Comparison of ENCODE assay signal across 7 cellular contexts in the genomic region with DNA sequence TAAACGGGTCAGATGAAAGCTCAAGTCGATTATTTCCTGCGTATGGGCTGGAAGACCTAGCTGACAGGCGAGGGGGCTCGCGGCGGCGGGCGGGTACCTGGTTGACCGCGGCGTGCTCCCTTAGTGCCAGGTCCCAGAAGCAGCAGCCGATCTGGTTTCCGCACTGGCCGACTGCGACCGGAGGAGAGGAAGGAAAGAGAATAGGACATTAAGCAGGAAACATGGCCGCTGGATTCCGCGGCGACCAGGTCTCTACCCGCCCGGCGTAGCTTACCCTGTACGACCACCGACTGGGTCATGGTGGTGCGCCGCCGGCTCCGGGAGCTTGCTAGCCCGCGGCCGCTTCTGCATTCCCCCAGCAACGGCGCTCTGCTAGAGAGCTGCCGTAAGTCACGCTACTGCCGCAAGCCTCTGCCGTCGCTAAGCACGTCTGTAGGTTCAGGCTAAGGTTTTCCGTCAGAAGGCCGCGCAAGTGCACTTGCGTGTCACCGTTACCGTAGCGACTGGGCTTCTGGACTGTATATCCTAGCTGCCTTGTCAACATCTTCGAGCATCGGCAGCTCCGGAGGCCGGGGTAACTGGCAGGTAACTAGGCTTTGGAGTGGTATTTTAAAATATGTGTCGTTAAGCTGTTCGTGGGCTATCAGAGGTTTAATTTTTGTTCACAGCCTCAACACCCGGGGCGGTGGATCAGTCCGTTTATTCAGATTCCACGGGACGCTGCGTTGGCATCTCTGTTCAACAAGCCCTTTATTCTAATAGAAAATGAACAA.
DNase-seq lines count a peak whose midpoint lies in the region; ATAC-seq and TF ChIP-seq lines count a peak whose summit lies in the region.

FAM229B (plus strand) TSS at position 456 of the 773 bp plus-strand sequence. CDS start 11,693 bp downstream, outside the sequence.
A gene with protein sequence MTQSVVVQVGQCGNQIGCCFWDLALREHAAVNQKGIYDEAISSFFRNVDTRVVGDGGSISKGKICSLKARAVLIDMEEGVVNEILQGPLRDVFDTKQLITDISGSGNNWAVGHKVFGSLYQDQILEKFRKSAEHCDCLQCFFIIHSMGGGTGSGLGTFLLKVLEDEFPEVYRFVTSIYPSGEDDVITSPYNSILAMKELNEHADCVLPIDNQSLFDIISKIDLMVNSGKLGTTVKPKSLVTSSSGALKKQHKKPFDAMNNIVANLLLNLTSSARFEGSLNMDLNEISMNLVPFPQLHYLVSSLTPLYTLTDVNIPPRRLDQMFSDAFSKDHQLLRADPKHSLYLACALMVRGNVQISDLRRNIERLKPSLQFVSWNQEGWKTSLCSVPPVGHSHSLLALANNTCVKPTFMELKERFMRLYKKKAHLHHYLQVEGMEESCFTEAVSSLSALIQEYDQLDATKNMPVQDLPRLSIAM (minus strand): TSS at position 347 of the 773 bp plus-strand sequence. CDS start 48 bp downstream, at position 299.

- peak; percentile 86 for DNase-seq in NCI-H187 treated with DMSO at 0.1 percent for 48 hours (lab: John Stamatoyannopoulos, UW)
- DNase-seq in T-helper 22 cell (ENCODE audit: low read depth) = peak; percentile 83
- peak; percentile 98 for DNase-seq in astrocyte of the hippocampus (ENCODE audit: low read depth, low spot score)
- peak; percentile 26 to 97 (median 89) for DNase-seq in hypothalamus (lab: John Stamatoyannopoulos, UW)
- DNase-seq in retinal pigment epithelial cell (ENCODE audit: low read depth) = peak; percentile 96

- ATAC-seq in GM18502 (IDR thresholded peaks at IDR 0.05; ENCODE audit: poor library complexity, unreplicated experiment) (peak; percentile 98), HG02943 (IDR thresholded peaks at IDR 0.05; ENCODE audit: low read depth, unreplicated experiment) (peak; percentile 98)

- TF ChIP-seq CTCF in retinal pigment epithelial cell (conservative IDR thresholded peaks at IDR 0.05; ENCODE audit: low read depth, low read length) = no peak

- H3K4me3 ChIP-seq in retinal pigment epithelial cell (ENCODE audit: low read length) = peak within 1 kb of the TSS; percentile 92

Comparison
In these comparisons a context has a peak if more than half of its experiments do, and no peak if none do; other contexts are left out.
1. Peak in every context shown above with its lines: DNase-seq, ATAC-seq and H3K4me3 ChIP-seq.